8 cellular contexts compared by ENCODE assay signal in genomic region chr4:53905935-53906377, GRCh38.
A peak's percentile ranks its signal among the peaks of the same experiment; 100 is the strongest.
DNase-seq lines count a peak whose midpoint lies in the region; TF ChIP-seq lines count a peak whose summit lies in the region.

No MANE protein-coding gene starts in this region.

- no peaks in the 10 kb centered on the region for H3F3A ChIP-seq in OCI-LY1 (ENCODE audit: insufficient read depth, low read length)

- H3K4me1 Mint-ChIP-seq in Calu3 (ENCODE audit: low read depth, unreplicated experiment) = peaks cover 9% of the 10 kb centered on the region

- no peak overlapping the region for H2AFZ ChIP-seq in OCI-LY1 (ENCODE audit: low read length)

- no peaks in the 10 kb centered on the region for H3K9me3 Mint-ChIP-seq in Calu3 (ENCODE audit: low read depth, unreplicated experiment)

- intact Hi-C loops in Calu3 (cut with micrococcal nuclease; ENCODE audit: unreplicated experiment) (loop anchor here (10.0 kb wide), 3 partner anchors 201 to 401 kb away; no protein-coding TSS in a partner anchor), vagina (cut with DNase I) (no loop called here)

- WGBS in mesodermal cell (ENCODE audit: insufficient coverage in 2 of 2), 2 experiments = 19 to 21% methylated on average over 10 to 11 of the region's 11 CpGs

- in situ Hi-C loops in HAP-1 (cut with MboI; ENCODE audit: low sequenced_read_pairs) = loop anchor here (5.0 to 25.0 kb wide), 2 partner anchors 321 to 894 kb away; partner anchors contain the start of gene PDGFRA

- no peaks in the 10 kb centered on the region for H3K9me2 ChIP-seq in OCI-LY1 (ENCODE audit: low read depth, low read length)

- no peaks in the 10 kb centered on the region for H3K36me3 ChIP-seq in HAP-1 (replicated peaks)
- no peaks in the 10 kb centered on the region for H3K36me3 ChIP-seq in OCI-LY1 (ENCODE audit: insufficient read depth, low read length)
- H3K36me3 ChIP-seq in mesodermal cell (ENCODE audit: control insufficient read depth, insufficient read depth, low read length) = no peaks in the 10 kb centered on the region
- no peaks in the 10 kb centered on the region for H3K36me3 ChIP-seq in vagina

- H3K27ac ChIP-seq in OCI-LY1 (ENCODE audit: low read depth, low read length, poor library complexity, severe bottlenecking) (no peak overlapping the region), mesodermal cell (ENCODE audit: low read depth, low read length, severe bottlenecking) (peak overlapping the region; percentile 7), vagina (peak overlapping the region; percentile 30)

- no peak for TF ChIP-seq CTCF in Calu3 (IDR thresholded peaks at IDR 0.05; ENCODE audit: unreplicated experiment)
- no peak for TF ChIP-seq CTCF in OCI-LY1 (IDR thresholded peaks at IDR 0.05; ENCODE audit: low read length)
- no peak for TF ChIP-seq CTCF in vagina (IDR thresholded peaks at IDR 0.05)

- no peak for DNase-seq in Calu3
- DNase-seq in HAP-1 (ENCODE audit: low spot score in 2 of 2) = peak; percentile 49 to 52
- DNase-seq in dermis blood vessel endothelial cell = peak; percentile 32
- DNase-seq in vagina (ENCODE audit: extremely low spot score in 2 of 2) = no peak
- no peak for DNase-seq in effector CD8-positive, alpha-beta T cell (lab: John Stamatoyannopoulos, UW)
- DNase-seq in NCI-H2081 treated with DMSO at 0.1 percent for 48 hours (lab: John Stamatoyannopoulos, UW) = no peak

- no peak overlapping the region for H3K27ac Mint-ChIP-seq in Calu3 (ENCODE audit: unreplicated experiment)

- H3K4me2 ChIP-seq in OCI-LY1 (ENCODE audit: low read length) = peak overlapping the region; percentile 16; the same call in 1 of the 2 replicates

- no peak for TF ChIP-seq POLR2A in vagina (IDR thresholded peaks at IDR 0.05)

- no peaks in the 10 kb centered on the region for H3K79me2 ChIP-seq in OCI-LY1 (ENCODE audit: insufficient read depth, low read length)

- H3K4me3 ChIP-seq in HAP-1 (no peak overlapping the region), OCI-LY1 (ENCODE audit: low read depth, low read length, poor library complexity, severe bottlenecking) (no peak overlapping the region), mesodermal cell (ENCODE audit: extremely low read depth, insufficient read depth, low read length, poor library complexity, severe bottlenecking) (no peak overlapping the region), vagina (peak overlapping the region; percentile 27 to 41)

- no peaks in the 10 kb centered on the region for H3K9me3 ChIP-seq in HAP-1
- no peaks in the 10 kb centered on the region for H3K9me3 ChIP-seq in OCI-LY1 (ENCODE audit: low read length)
- no peaks in the 10 kb centered on the region for H3K9me3 ChIP-seq in mesodermal cell (ENCODE audit: control insufficient read depth, low read length)
- no peaks in the 10 kb centered on the region for H3K9me3 ChIP-seq in vagina

- no peaks in the 10 kb centered on the region for H4K20me1 ChIP-seq in OCI-LY1 (ENCODE audit: insufficient read depth, low read length)

- CTCF ChIA-PET in Calu3 (lab: Charles Lee) = no interaction called here

- BruUV-seq in Calu3 (replicated peaks; lab: Mats Ljungman, UMichigan) = no TSS peak

- peaks cover 2% of the 10 kb centered on the region; the same call in 1 of the 2 replicates for H3K27me3 ChIP-seq in HAP-1 (ENCODE audit: low read depth)
- no peaks in the 10 kb centered on the region for H3K27me3 ChIP-seq in OCI-LY1 (ENCODE audit: insufficient read depth, low read length)
- no peaks in the 10 kb centered on the region for H3K27me3 ChIP-seq in vagina

- H3K36me3 Mint-ChIP-seq in Calu3 (ENCODE audit: insufficient read depth, unreplicated experiment) = no peaks in the 10 kb centered on the region

- H3K4me1 ChIP-seq in HAP-1 (0 out of 2 replicates have a peak, but pooled peaks cover 9% of the 10 kb centered on the region), OCI-LY1 (ENCODE audit: insufficient read depth, low read length, severe bottlenecking) (no peaks in the 10 kb centered on the region), mesodermal cell (ENCODE audit: control insufficient read depth, insufficient read depth, low read length, poor library complexity, severe bottlenecking) (peaks cover 35% of the 10 kb centered on the region), vagina (peaks cover 17% of the 10 kb centered on the region)

- H3K9ac ChIP-seq in OCI-LY1 (ENCODE audit: low read length) = no peak overlapping the region

- peak overlapping the region; percentile 52 for H3K4me3 Mint-ChIP-seq in Calu3 (ENCODE audit: low read depth, unreplicated experiment)

- H3K27me3 Mint-ChIP-seq in Calu3 (ENCODE audit: unreplicated experiment) = peaks cover 32% of the 10 kb centered on the region

Comparison
In these comparisons a context has a peak if more than half of its experiments do, and no peak if none do; other contexts are left out.
1. DNase-seq: peak in HAP-1 (2 of 2) and dermis blood vessel endothelial cell (single experiment); none in Calu3 (single experiment), vagina (0 of 2), effector CD8-positive, alpha-beta T cell (single experiment) and NCI-H2081 treated with DMSO at 0.1 percent for 48 hours (single experiment).
2. H3K4me3 ChIP-seq: peak in vagina (2 of 2); none in HAP-1 (single experiment), OCI-LY1 (single experiment) and mesodermal cell (single experiment).